In the genomic region with DNA sequence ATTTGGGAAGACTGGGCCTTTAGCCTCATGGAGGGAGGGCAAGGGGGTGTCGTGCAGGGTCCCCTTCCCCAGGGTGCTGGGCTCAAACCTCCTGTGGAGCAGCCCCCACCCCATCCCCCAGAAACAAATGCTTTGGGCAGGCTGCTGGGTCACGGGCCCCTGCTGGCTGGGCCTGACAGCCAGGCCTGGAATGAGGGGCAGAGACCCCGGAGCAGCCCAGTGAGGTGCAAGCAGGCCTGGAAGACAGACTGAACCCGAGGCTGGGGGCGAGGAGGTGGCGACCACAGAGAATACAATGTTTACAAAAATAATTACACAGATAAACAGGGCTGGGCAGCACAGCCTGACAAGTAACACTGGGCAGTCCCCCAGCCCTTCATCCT, we compare ENCODE assay signal across 17 cellular contexts.
A peak's percentile ranks its signal among the peaks of the same experiment; 100 is the strongest.
DNase-seq lines count a peak whose midpoint lies in the region; ATAC-seq and TF ChIP-seq lines count a peak whose summit lies in the region.
"Had no signal": no experiment of that assay in that cellular context is flagged by ENCODE, and none has a peak within 500 bp of the region (broad histone marks: within the 10 kb centered on the region; RNA-seq: fewer than 3 reads in every experiment).

No MANE protein-coding gene starts in this region.

- no peak for DNase-seq in RWPE1 (ENCODE audit: low spot score)
- DNase-seq in substantia nigra (lab: John Stamatoyannopoulos, UW) = no peak
- no peak for DNase-seq in activated CD4-positive, alpha-beta T cell treated with anti-CD3 and anti-CD28 coated beads for 4 hours
- no peak for DNase-seq in MV-4-11 (lab: John Stamatoyannopoulos, UW)
- DNase-seq: ACHN, AML-193, DMS79 treated with DMSO at 0.1 percent for 48 hours, GOT3, MM.1S, NCI-H1105, NCI-H2081 treated with DMSO at 0.1 percent for 48 hours had no signal

- no peak for TF ChIP-seq CTCF in RWPE1 (conservative IDR thresholded peaks at IDR 0.05; ENCODE audit: low read depth)

- ATAC-seq in HG02852 (IDR thresholded peaks at IDR 0.05; ENCODE audit: unreplicated experiment) = no peak
- ATAC-seq: HCT116 had no signal

- POLR2A ChIA-PET in RWPE1 (lab: Yijun Ruan, JAX; ENCODE audit: low non-redundant PET) = no interaction called here

- CTCF ChIA-PET in RWPE1 (lab: Yijun Ruan, JAX) = no interaction called here

- H3K27me3 ChIP-seq in layer of hippocampus (ENCODE audit: control insufficient read depth, insufficient read depth, low read length) = no peaks in the 10 kb centered on the region
- H3K27me3 ChIP-seq: SJCRH30 had no signal

- H3K27ac ChIP-seq in RWPE1 (peak overlapping the region; percentile 87), cingulate gyrus (ENCODE audit: low read depth, low read length) (peak overlapping the region; percentile 19), layer of hippocampus (ENCODE audit: low read depth, low read length) (peak overlapping the region; percentile 68), substantia nigra (ENCODE audit: low read depth, low read length, poor library complexity, severe bottlenecking) (peak overlapping the region; percentile 65)
- H3K27ac ChIP-seq: PC-9, SJCRH30 had no signal

Comparison
In these comparisons a context has a peak if more than half of its experiments do, and no peak if none do; other contexts are left out.
1. H3K27ac ChIP-seq: peak in every context shown above with its lines; median percentile 87 in RWPE1; 68 in layer of hippocampus; 65 in substantia nigra; 19 in cingulate gyrus.